In genomic region chr4:122170775-122171174, GRCh38 we compare ENCODE assay signal across 21 cellular contexts. TPM values are rescaled to one million over a fixed set of nuclear protein-coding genes. Genes with fewer than 3 reads are reported as not detected.
DNase-seq lines count a peak whose midpoint lies in the region; ATAC-seq, FAIRE-seq and TF ChIP-seq lines count a peak whose summit lies in the region.
"Had no signal": no experiment of that assay in that cellular context is flagged by ENCODE, and none has a peak within 500 bp of the region (broad histone marks: within the 10 kb centered on the region; RNA-seq: fewer than 3 reads in every experiment).

No MANE protein-coding gene starts in this region.

- no peak overlapping the region for H3K4ac ChIP-seq in IMR-90 (ENCODE audit: low read depth, low read length)

- in situ Hi-C loops in IMR-90 (cut with MboI; ENCODE audit: low sequenced_read_pairs), result no loop called here
- in situ Hi-C loops in GM12878 (cut with MboI), result no loop called here

- RAD21 ChIA-PET in GM12878 (lab: Charles Lee; ENCODE audit: unreplicated experiment), result no interaction called here

- no peak overlapping the region for H3K27ac Mint-ChIP-seq in activated naive CD8-positive, alpha-beta T cell treated with anti-CD3 and anti-CD28 coated beads for 36 hours
- H3K27ac Mint-ChIP-seq: B cell; CD4-positive, alpha-beta T cell had no signal

- no peak for TF ChIP-seq RAD21 in IMR-90 (IDR thresholded peaks at IDR 0.05; ENCODE audit: low read length)
- TF ChIP-seq RAD21 in GM12878 (IDR thresholded peaks at IDR 0.05; ENCODE audit: insufficient read depth, low read depth, low read length), result no peak

- no peaks in the 10 kb centered on the region for H3K9me3 Mint-ChIP-seq in activated naive CD8-positive, alpha-beta T cell treated with anti-CD3 and anti-CD28 coated beads for 36 hours
- H3K9me3 Mint-ChIP-seq: CD4-positive, alpha-beta T cell had no signal

- SMC1A ChIA-PET in GM12878 (lab: Charles Lee; ENCODE audit: uncharacterized antibody, unreplicated experiment), result interaction anchor here (0.9 kb wide), 1 partner anchor 11 kb away, joined by 3 read pairs; no protein-coding TSS in a partner anchor

- POLR2A ChIA-PET in IMR-90 (lab: Charles Lee; ENCODE audit: unreplicated experiment), result interaction anchor here (0.5 kb wide), 1 partner anchor 258 kb away, joined by 3 read pairs; no protein-coding TSS in a partner anchor
- POLR2A ChIA-PET in GM12878 (lab: Charles Lee), result no interaction called here

- no peak for FAIRE-seq in GM12878 (lab: Jason Lieb, UNC)
- FAIRE-seq: HTR-8/SVneo had no signal

- peaks cover 4% of the 10 kb centered on the region; the same call in 1 of the 2 replicates for H3K9me1 ChIP-seq in IMR-90 (ENCODE audit: insufficient read depth, low read length)

- no peaks in the 10 kb centered on the region for H3K36me3 ChIP-seq in IMR-90 (ENCODE audit: control insufficient read depth, insufficient read depth, low read length)
- H3K36me3 ChIP-seq in GM12878 (ENCODE audit: control insufficient read depth in 2 of 2, insufficient read depth in 2 of 2, low read length in 1 of 2), result no peaks in the 10 kb centered on the region

- H3K4me1 ChIP-seq in IMR-90 (ENCODE audit: control insufficient read depth, insufficient read depth, low read length) (peaks cover 4% of the 10 kb centered on the region; the same call in 1 of the 2 replicates), GM12878 (ENCODE audit: control insufficient read depth, insufficient read depth, low read length) (no peaks in the 10 kb centered on the region)

- H3K4me1 Mint-ChIP-seq in activated naive CD8-positive, alpha-beta T cell treated with anti-CD3 and anti-CD28 coated beads for 36 hours, result peaks cover 25% of the 10 kb centered on the region

- no peak overlapping the region for H3K9ac ChIP-seq in IMR-90 (ENCODE audit: low read depth, low read length)
- no peak overlapping the region for H3K9ac ChIP-seq in GM12878 (ENCODE audit: control insufficient read depth, insufficient read depth, low read length)

- no peak overlapping the region for H3K4me3 ChIP-seq in IMR-90 (ENCODE audit: insufficient read depth, low read depth, low read length)
- H3K4me3 ChIP-seq in GM12878, result no peak overlapping the region

- dilution Hi-C loops in IMR-90 (cut with HindIII; ENCODE audit: low sequenced_read_pairs, unreplicated experiment), result no loop called here

- H2BK5ac ChIP-seq in IMR-90 (ENCODE audit: low read depth, low read length, poor library complexity, severe bottlenecking), result no peak overlapping the region

- H2BK20ac ChIP-seq in IMR-90 (ENCODE audit: low read depth, low read length), result no peak overlapping the region

- H3K79me1 ChIP-seq in IMR-90 (ENCODE audit: low read depth in 1 of 2, low read length in 2 of 2), result peaks cover 0 to 24% of the 10 kb centered on the region in 2 experiments; a peak in 3 of 4 replicates

- intact Hi-C loops in IMR-90 (cut with micrococcal nuclease) (loop anchor here (5.0 kb wide), 1 partner anchor 218 kb away; the partner anchor contains the start of gene TRPC3), GM12878 (cut with micrococcal nuclease; ENCODE audit: unreplicated experiment) (no loop called here)

- H3K4me2 ChIP-seq in IMR-90 (ENCODE audit: low read depth, low read length) (no peak overlapping the region), GM12878 (ENCODE audit: control insufficient read depth, insufficient read depth) (no peak overlapping the region)

- no peak overlapping the region for H4K91ac ChIP-seq in IMR-90 (ENCODE audit: insufficient read depth, low read depth, low read length)

- no peak overlapping the region for H4K8ac ChIP-seq in IMR-90 (ENCODE audit: low read depth in 2 of 2, low read length in 2 of 2)

- H3K27me3 ChIP-seq in IMR-90 (ENCODE audit: control insufficient read depth, insufficient read depth, low read length) (no peaks in the 10 kb centered on the region), GM12878 (replicated peaks in 1 of 2; ENCODE audit: control insufficient read depth in 2 of 2, insufficient read depth in 2 of 2, low read length in 1 of 2) (no peaks in the 10 kb centered on the region)

- H3K56ac ChIP-seq in IMR-90 (ENCODE audit: extremely low read depth, insufficient read depth, low read length), result no peak overlapping the region

- H2BK120ac ChIP-seq in IMR-90 (ENCODE audit: low read depth, low read length), result no peak overlapping the region

- ATAC-seq in GM18868 (IDR thresholded peaks at IDR 0.05; ENCODE audit: unreplicated experiment) (peak; percentile 58), IMR-90 (ENCODE audit: low read depth) (no peak), GM12878 (0 out of 3 replicates have a peak, but pooled peaks have one; percentile 28), GM21447 (IDR thresholded peaks at IDR 0.05; ENCODE audit: unreplicated experiment) (no peak)
- ATAC-seq: Panc1, Right ventricle myocardium inferior, SK-N-SH treated with all-trans-retinoic acid at 6 μM for 48 hours had no signal

- H3K27ac ChIP-seq in IMR-90 (ENCODE audit: insufficient read depth, low read length), result no peak overlapping the region
- no peak overlapping the region for H3K27ac ChIP-seq in GM12878 (ENCODE audit: control insufficient read depth, insufficient read depth)

- no peaks in the 10 kb centered on the region for H3K9me3 ChIP-seq in IMR-90 (ENCODE audit: control insufficient read depth, insufficient read depth, low read length)
- no peaks in the 10 kb centered on the region for H3K9me3 ChIP-seq in GM12878 (replicated peaks; ENCODE audit: control insufficient read depth, insufficient read depth, low read length)

- CTCF ChIA-PET in IMR-90 (lab: Yijun Ruan, JAX) (no interaction called here), GM12878 (lab: Yijun Ruan, JAX) (interaction anchor here (0.6 kb wide), 1 partner anchor 342 kb away, joined by 3 read pairs; no protein-coding TSS in a partner anchor)

- no peak overlapping the region for H3K18ac ChIP-seq in IMR-90 (ENCODE audit: low read depth, low read length)

- TF ChIP-seq CTCF in IMR-90 (conservative IDR thresholded peaks at IDR 0.05; ENCODE audit: low read depth, low read length), result no peak
- no peak for TF ChIP-seq CTCF in GM12878 (IDR thresholded peaks at IDR 0.05 in 2 of 3, conservative IDR thresholded peaks at IDR 0.05 in 1 of 3; ENCODE audit: control insufficient read depth in 2 of 3, extremely low read depth in 1 of 3, insufficient read depth in 1 of 3, low read depth in 3 of 3, low read length in 3 of 3)

- H2AFZ ChIP-seq in IMR-90 (replicated peaks; ENCODE audit: low read length, poor library complexity), result no peak overlapping the region
- no peak overlapping the region for H2AFZ ChIP-seq in GM12878 (ENCODE audit: control insufficient read depth, low read depth, low read length)

- no peak overlapping the region for H3K14ac ChIP-seq in IMR-90 (replicated peaks; ENCODE audit: low read depth, low read length)

- no peaks in the 10 kb centered on the region for H3K79me2 ChIP-seq in GM12878 (ENCODE audit: control insufficient read depth, insufficient read depth, low read length)

- 0 out of 2 replicates have a peak overlapping the region, but pooled peaks have one; percentile 73 for H3K23ac ChIP-seq in IMR-90 (ENCODE audit: low read depth, low read length)

- no peak overlapping the region for H2BK15ac ChIP-seq in IMR-90 (ENCODE audit: low read depth, low read length)

- WGBS in IMR-90 (ENCODE audit: extremely low coverage in 2 of 2, insufficient read length in 1 of 2), 2 experiments, result no CpG with 5 or more reads among the region's 1 CpG
- 55% methylated on average over 1 of the region's 1 CpG for WGBS in GM12878 (ENCODE audit: insufficient coverage, insufficient replicate concordance, low lambda C conversion rate, missing lambda C conversion rate)

- TF ChIP-seq POLR2A in IMR-90 (IDR thresholded peaks at IDR 0.05; ENCODE audit: low read depth, low read length) (no peak), GM12878 (IDR thresholded peaks at IDR 0.05; ENCODE audit: low read depth, low read length) (no peak)

- no peak overlapping the region for H2AK9ac ChIP-seq in IMR-90 (replicated peaks; ENCODE audit: low read depth, low read length, poor library complexity)

- H4K20me1 ChIP-seq in IMR-90 (ENCODE audit: insufficient read depth, low read length) (peaks cover 7% of the 10 kb centered on the region; the same call in 1 of the 2 replicates), GM12878 (ENCODE audit: control insufficient read depth, insufficient read depth) (no peaks in the 10 kb centered on the region)

- H3K36me3 Mint-ChIP-seq in activated naive CD8-positive, alpha-beta T cell treated with anti-CD3 and anti-CD28 coated beads for 36 hours, result peaks cover 5% of the 10 kb centered on the region

- H3K4me3 Mint-ChIP-seq in activated naive CD8-positive, alpha-beta T cell treated with anti-CD3 and anti-CD28 coated beads for 36 hours, result no peak overlapping the region
- H3K4me3 Mint-ChIP-seq: B cell; CD4-positive, alpha-beta T cell had no signal

- H2AK5ac ChIP-seq in IMR-90 (ENCODE audit: low read depth, low read length), result no peak overlapping the region

- no peak for DNase-seq in IMR-90
- DNase-seq in GM12878 (ENCODE audit: low read depth, low spot score), result no peak
- DNase-seq in putamen (ENCODE audit: low spot score), result peak; percentile 11
- DNase-seq in activated naive CD8-positive, alpha-beta T cell treated with anti-CD3 and anti-CD28 coated beads for 36 hours, result no peak
- no peak for DNase-seq in COLO668 (lab: John Stamatoyannopoulos, UW; ENCODE audit: unreplicated experiment)
- DNase-seq: ACHN; CD4-positive, alpha-beta T cell; DND-41; GDM1; HCEC 1CT; NCI-H1092 treated with DMSO at 0.1 percent for 48 hours; NCI-H1694; NCI-H446 treated with DMSO at 0.1 percent for 48 hours; NCI-H748 treated with DMSO at 0.1 percent for 48 hours had no signal

- H3K27me3 Mint-ChIP-seq in activated naive CD8-positive, alpha-beta T cell treated with anti-CD3 and anti-CD28 coated beads for 36 hours, result no peaks in the 10 kb centered on the region
- H3K27me3 Mint-ChIP-seq: B cell; CD4-positive, alpha-beta T cell had no signal

- BruUV-seq in IMR-90 (replicated peaks; lab: Mats Ljungman, UMichigan) (no TSS peak), GM12878 (replicated peaks; lab: Mats Ljungman, UMichigan) (no TSS peak)

- TF ChIP-seq EP300 in GM12878 (IDR thresholded peaks at IDR 0.05; ENCODE audit: borderline replicate concordance in 1 of 2, control insufficient read depth in 1 of 2, low read depth in 2 of 2, low read length in 2 of 2), result no peak

- H4K5ac ChIP-seq in IMR-90 (ENCODE audit: low read depth, low read length), result no peak overlapping the region

RNA-seq across cellular contexts. Expression of gene BLTP1, which starts 18.6 kb away (rescaled TPM):
- 92.7 and 111 TPM in 2 replicates for total RNA-seq in IMR-90 (2012; rRNA removed)
- 14.7 and 18.9 TPM in 2 replicates for polyA plus RNA-seq in IMR-90 (2012; rRNA removed)
- polyA plus RNA-seq in IMR-90 (2012; cell fraction: cytosol; rRNA removed), result 3.4 and 4.6 TPM in 2 replicates
- 5.6 and 55.5 TPM in 2 replicates for polyA plus RNA-seq in IMR-90 (2012; cell fraction: nucleus; rRNA removed; ENCODE audit: low replicate concordance)
- 404 and 410 TPM in 2 replicates for total RNA-seq in GM12878 (2013; cell fraction: nucleolus; rRNA removed)
- 22.4 and 26.4 TPM in 2 replicates for total RNA-seq in GM12878 (2014; rRNA removed)
- total RNA-seq in GM12878 (2014; rRNA removed; fragmentation: Illumina TruSeq; extraction: Trizol), result 29.0 and 33.3 TPM in 2 replicates
- total RNA-seq in GM12878 (2021), result 17.3 and 18.8 TPM in 2 replicates
- polyA plus RNA-seq in GM12878 (2011; ENCODE audit: low read depth), result 12.7 TPM
- polyA plus RNA-seq in GM12878 (2011; rRNA removed), result 38.1 and 52.1 TPM in 2 replicates
- polyA plus RNA-seq in GM12878 (2011; cell fraction: cytosol; rRNA removed), result 14.4 and 14.8 TPM in 2 replicates
- 57.7 and 81.2 TPM in 2 replicates for polyA plus RNA-seq in GM12878 (2011; cell fraction: nucleus; rRNA removed)
- 14.4 and 17.0 TPM in 2 replicates for polyA plus RNA-seq in GM12878 (2012)
- polyA plus RNA-seq in GM12878 (2014; fragmentation: Illumina TruSeq; extraction: Trizol), result 20.8 and 29.3 TPM in 2 replicates
- 1 to 10 TPM; 3.4 to 4.5 TPM for polyA plus RNA-seq in GM12878 (2014; fragmentation: Nextera tagmentation; extraction: Ambion mirVana)
- 13.7 and 13.8 TPM in 2 replicates for polyA plus RNA-seq in GM12878 (2014; rRNA removed)
- 1 to 10 TPM; 4.9 to 5.2 TPM for polyA plus RNA-seq in GM12878 (2016; fragmentation: Nextera tagmentation; extraction: Ambion mirVana)
- polyA minus RNA-seq in GM12878 (2011; rRNA and poly(A)+ RNA removed), result 114 and 144 TPM in 2 replicates
- 29.1 and 32.0 TPM in 2 replicates for polyA minus RNA-seq in GM12878 (2011; cell fraction: cytosol; rRNA and poly(A)+ RNA removed)
- 171 and 193 TPM in 2 replicates for polyA minus RNA-seq in GM12878 (2011; cell fraction: nucleus; rRNA and poly(A)+ RNA removed)
- 10 to 100 TPM; 12.2 to 12.6 TPM for total RNA-seq in activated naive CD8-positive, alpha-beta T cell treated with anti-CD3 and anti-CD28 coated beads for 36 hours

Comparison
In these comparisons a context has a peak if more than half of its experiments do, and no peak if none do; other contexts are left out.
1. ATAC-seq: peak in GM18868 (single experiment) and GM12878 (single experiment); none in IMR-90 (single experiment) and GM21447 (single experiment).